ENCODE assay signal across 1 cellular context in genomic region chr15:40382580-40383456, GRCh38.
A peak's percentile ranks its signal among the peaks of the same experiment; 100 is the strongest.
TF ChIP-seq lines count a peak whose summit lies in the region.

KNSTRN (plus strand) TSS chr15:40382721; CDS start chr15:40382836, 115 bp downstream.

TF ChIP-seq in K562, 482 proteins besides CTCF, POLR2A, EP300 and RAD21 (continued from another document and continues in another):
- TF ChIP-seq HINFP (tag; conservative IDR thresholded peaks at IDR 0.05; ENCODE audit: low read depth) (0 out of 2 replicates have a peak, but pooled peaks have one; percentile 30), NR2C2 (CRISPR knock-in tag; IDR thresholded peaks at IDR 0.05) (no peak), NR2C2 (tag; IDR thresholded peaks at IDR 0.05) (peak; percentile 65), YY1 (IDR thresholded peaks at IDR 0.05; ENCODE audit: borderline replicate concordance in 1 of 3, control insufficient read depth in 1 of 3, extremely low read depth in 1 of 3, insufficient read depth in 3 of 3, insufficient read length in 1 of 3, insufficient replicate concordance in 2 of 3, low read depth in 1 of 3, low read length in 2 of 3) (peak; percentile 99 to 100 (median 100)), L3MBTL2 (IDR thresholded peaks at IDR 0.05) (0 out of 2 replicates have a peak, but pooled peaks have one; percentile 32), TAF1 (IDR thresholded peaks at IDR 0.05; ENCODE audit: control insufficient read depth, extremely low read depth, insufficient read depth, low read length, severe bottlenecking) (peak; percentile 93), JUNB (CRISPR knock-in tag; conservative IDR thresholded peaks at IDR 0.05) (no peak), POLR2B (IDR thresholded peaks at IDR 0.05; ENCODE audit: low read depth, partially characterized antibody) (peak; percentile 58), CBX5 (IDR thresholded peaks at IDR 0.05; ENCODE audit: borderline replicate concordance, low read depth) (no peak), YBX1 (IDR thresholded peaks at IDR 0.05) (no peak), UBTF (IDR thresholded peaks at IDR 0.05; ENCODE audit: borderline replicate concordance in 1 of 2, low read depth in 2 of 2, low read length in 2 of 2) (peak; percentile 51 to 70; a peak in 2 of 4 replicates), ZFX (CRISPR knock-in tag; IDR thresholded peaks at IDR 0.05) (peak; percentile 76), PHB2 (IDR thresholded peaks at IDR 0.05; ENCODE audit: low read depth) (no peak), KLF13 (tag; IDR thresholded peaks at IDR 0.05; ENCODE audit: borderline replicate concordance, low read depth) (no peak), ZNF316 (IDR thresholded peaks at IDR 0.05) (0 out of 2 replicates have a peak, but pooled peaks have one; percentile 9), TRIM24 (IDR thresholded peaks at IDR 0.05) (peak in 1 of 2 experiments; percentile 88; a peak in 2 of 4 replicates), ZEB2 (IDR thresholded peaks at IDR 0.05) (0 out of 2 replicates have a peak, but pooled peaks have one; percentile 54), C11orf30 (IDR thresholded peaks at IDR 0.05; ENCODE audit: low read depth) (peak; percentile 35; the same call in 1 of the 2 replicates), CSDE1 (IDR thresholded peaks at IDR 0.05) (peak in 1 of 2 experiments; percentile 93; a peak in 2 of 4 replicates), ATF7 (IDR thresholded peaks at IDR 0.05) (peak; percentile 47; the same call in 1 of the 2 replicates), NBN (IDR thresholded peaks at IDR 0.05; ENCODE audit: low read depth) (no peak), ADNP (tag; IDR thresholded peaks at IDR 0.05) (no peak), SIX5 (IDR thresholded peaks at IDR 0.05; ENCODE audit: borderline replicate concordance in 1 of 2, insufficient read depth in 1 of 2, low read depth in 1 of 2, low read length in 2 of 2) (peak; percentile 56 to 80), RBFOX2 (IDR thresholded peaks at IDR 0.05; ENCODE audit: low read depth, low read length) (peak; percentile 86), POLR2AphosphoS5 (IDR thresholded peaks at IDR 0.05; ENCODE audit: control insufficient read depth, insufficient read depth, low read depth, low read length) (peak; percentile 85), NFATC3 (IDR thresholded peaks at IDR 0.05) (no peak), GTF3C2 (IDR thresholded peaks at IDR 0.05; ENCODE audit: borderline replicate concordance, extremely low read depth, insufficient read length) (no peak), E2F8 (IDR thresholded peaks at IDR 0.05; ENCODE audit: low read depth, partially characterized antibody) (peak; percentile 80), MCM5 (IDR thresholded peaks at IDR 0.05; ENCODE audit: low read depth) (no peak), NR2F6 (CRISPR knock-in tag; IDR thresholded peaks at IDR 0.05) (no peak), ZSCAN29 (IDR thresholded peaks at IDR 0.05) (no peak), E2F6 (IDR thresholded peaks at IDR 0.05; ENCODE audit: borderline replicate concordance in 1 of 2, extremely low read depth in 1 of 2, insufficient read depth in 1 of 2, insufficient read length in 1 of 2, low read depth in 1 of 2, low read length in 1 of 2, poor library complexity in 1 of 2, severe bottlenecking in 1 of 2) (peak in 1 of 2 experiments; percentile 20), POLR2G (IDR thresholded peaks at IDR 0.05; ENCODE audit: low read depth, low read length) (peak; percentile 85), ZNF639 (CRISPR knock-in tag; conservative IDR thresholded peaks at IDR 0.05 in 1 of 2, IDR thresholded peaks at IDR 0.05 in 1 of 2) (0 out of 4 replicates have a peak, but pooled peaks of 1 of the 2 experiments have one; percentile 26), ZNF740 (CRISPR knock-in tag; IDR thresholded peaks at IDR 0.05) (no peak; the same call in 1 of the 2 replicates), ZNF740 (tag; IDR thresholded peaks at IDR 0.05) (0 out of 4 replicates have a peak, but pooled peaks of 1 of the 2 experiments have one; percentile 36), HNRNPUL1 (IDR thresholded peaks at IDR 0.05; ENCODE audit: low read length) (no peak), ZNF263 (CRISPR knock-in tag; IDR thresholded peaks at IDR 0.05; ENCODE audit: borderline replicate concordance) (no peak), ZNF224 (CRISPR knock-in tag; IDR thresholded peaks at IDR 0.05) (no peak), ESRRB (CRISPR knock-in tag; IDR thresholded peaks at IDR 0.05; ENCODE audit: borderline replicate concordance) (no peak), KDM2B (CRISPR knock-in tag; IDR thresholded peaks at IDR 0.05) (no peak), ELK1 (CRISPR knock-in tag; IDR thresholded peaks at IDR 0.05) (no peak), CHCHD3 (CRISPR knock-in tag; IDR thresholded peaks at IDR 0.05) (no peak), SRSF9 (IDR thresholded peaks at IDR 0.05; ENCODE audit: borderline replicate concordance, low read depth, low read length) (no peak), ZNF830 (CRISPR knock-in tag; IDR thresholded peaks at IDR 0.05) (no peak), SNIP1 (IDR thresholded peaks at IDR 0.05; ENCODE audit: low read depth) (no peak), RBM25 (IDR thresholded peaks at IDR 0.05; ENCODE audit: low read depth, low read length, severe bottlenecking) (no peak), PHB (CRISPR knock-in tag; IDR thresholded peaks at IDR 0.05) (0 out of 2 replicates have a peak, but pooled peaks have one; percentile 33), CC2D1A (IDR thresholded peaks at IDR 0.05) (peak; percentile 33; the same call in 1 of the 2 replicates), ZNF561 (CRISPR knock-in tag; conservative IDR thresholded peaks at IDR 0.05) (no peak), CEBPG (CRISPR knock-in tag; IDR thresholded peaks at IDR 0.05) (peak; percentile 56; the same call in 1 of the 2 replicates), CEBPG (tag; conservative IDR thresholded peaks at IDR 0.05 in 1 of 2, IDR thresholded peaks at IDR 0.05 in 1 of 2) (peak; percentile 42 to 54; a peak in 3 of 4 replicates), E2F3 (CRISPR knock-in tag; IDR thresholded peaks at IDR 0.05) (0 out of 2 replicates have a peak, but pooled peaks have one; percentile 22), FOXP4 (CRISPR knock-in tag; IDR thresholded peaks at IDR 0.05; ENCODE audit: borderline replicate concordance) (no peak)
